In the genomic region with DNA sequence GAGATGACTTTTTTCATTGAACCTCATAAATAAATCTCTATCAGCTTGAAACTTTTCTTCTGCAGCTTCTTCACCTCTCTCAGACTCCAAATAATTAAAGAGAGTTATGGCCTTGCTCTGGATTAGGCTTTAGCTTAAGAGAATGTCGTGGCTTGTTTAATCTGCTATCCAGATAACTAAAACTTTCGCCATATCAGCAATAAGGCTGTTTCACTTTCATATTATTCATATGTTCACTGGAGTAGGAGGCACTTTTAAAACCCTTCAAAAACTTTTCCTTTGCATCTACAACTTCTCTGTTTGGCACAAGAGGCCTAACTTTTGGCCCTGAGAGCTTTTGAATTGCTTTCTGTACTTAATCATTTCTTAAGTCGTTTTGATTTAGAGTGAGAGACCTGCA, we compare ENCODE assay signal across 31 cellular contexts.
"Had no signal": no experiment of that assay in that cellular context is flagged by ENCODE, and none has a peak within 500 bp of the region (broad histone marks: within the 10 kb centered on the region; RNA-seq: fewer than 3 reads in every experiment).

No MANE protein-coding gene starts in this region.

- H3K4me3 ChIP-seq: neural progenitor cell, ovary, psoas muscle, skin epidermis, smooth muscle cell, spleen, suprapubic skin, testis, tibial artery, transverse colon, upper lobe of right lung, uterus had no signal

- H3K4me2 ChIP-seq: neural progenitor cell, smooth muscle cell had no signal

- H3K4me1 Mint-ChIP-seq: natural killer cell; nephron; neural progenitor cell; stimulated activated memory B cell treated with anti-CD40 and anti-IgM and Interleukin-4, amounts not matched to agents 10 μg/mL and 1 μg/mL and 100 μg/mL, for 72 hours; stimulated activated naive CD8-positive, alpha-beta T cell treated with anti-CD3 and anti-CD28 coated beads, Interleukin-15, amount 100 ng/mL, for 72 hours had no signal

- H3K27ac Mint-ChIP-seq: natural killer cell; nephron; neural progenitor cell; progenitor cell of endocrine pancreas; stimulated activated memory B cell treated with anti-CD40 and anti-IgM and Interleukin-4, amounts not matched to agents 10 μg/mL and 1 μg/mL and 100 μg/mL, for 72 hours; stimulated activated naive CD8-positive, alpha-beta T cell treated with anti-CD3 and anti-CD28 coated beads, Interleukin-15, amount 100 ng/mL, for 72 hours; type B pancreatic cell had no signal

- H3K9me3 Mint-ChIP-seq: nephron; neural progenitor cell; stimulated activated memory B cell treated with anti-CD40 and anti-IgM and Interleukin-4, amounts not matched to agents 10 μg/mL and 1 μg/mL and 100 μg/mL, for 72 hours; stimulated activated naive CD8-positive, alpha-beta T cell treated with anti-CD3 and anti-CD28 coated beads, Interleukin-15, amount 100 ng/mL, for 72 hours; type B pancreatic cell had no signal

- H3K9ac ChIP-seq: neural progenitor cell, parathyroid adenoma had no signal

- H3K4me1 ChIP-seq: neural progenitor cell, parathyroid adenoma, psoas muscle, spleen, suprapubic skin, testis, tibial artery, transverse colon, upper lobe of right lung, uterus had no signal

- H3K4me3 Mint-ChIP-seq: natural killer cell; nephron; neural progenitor cell; stimulated activated memory B cell treated with anti-CD40 and anti-IgM and Interleukin-4, amounts not matched to agents 10 μg/mL and 1 μg/mL and 100 μg/mL, for 72 hours; stimulated activated naive CD8-positive, alpha-beta T cell treated with anti-CD3 and anti-CD28 coated beads, Interleukin-15, amount 100 ng/mL, for 72 hours; type B pancreatic cell had no signal

- H3K36me3 ChIP-seq: neural progenitor cell, ovary, spleen, suprapubic skin, tibial artery, transverse colon, upper lobe of right lung, uterus had no signal

- DNase-seq: natural killer cell; occipital lobe; ovary; posterior cingulate gyrus; psoas muscle; right cardiac atrium; spleen; stimulated activated CD4-positive, alpha-beta T cell treated with anti-CD3 and anti-CD28 coated beads, Interleukin-12 subunit alpha, Interleukin-12 subunit beta, amount 100 ng/mL, for 4 hours; stimulated activated CD4-positive, alpha-beta T cell treated with anti-CD3 and anti-CD28 coated beads, Interleukin-1b, Interleukin-23, amount 100 ng/mL, for 48 hours; stimulated activated CD4-positive, alpha-beta T cell treated with anti-CD3 and anti-CD28 coated beads, Interleukin-4, amount 100 ng/mL, for 1 hour; stimulated activated CD4-positive, alpha-beta T cell treated with anti-CD3 and anti-CD28 coated beads, Interleukin-4, amount 100 ng/mL, for 4 hours; stimulated activated CD8-positive, alpha-beta memory T cell treated with anti-CD3 and anti-CD28 coated beads, Interleukin-4, amount 100 ng/mL, for 48 hours; stimulated activated naive CD4-positive, alpha-beta T cell; stimulated activated naive CD8-positive, alpha-beta T cell treated with anti-CD3 and anti-CD28 coated beads, Interleukin-15, amount 100 ng/mL, for 72 hours; stimulated activated naive CD8-positive, alpha-beta T cell treated with anti-CD3 and anti-CD28 coated beads, Interleukin-15, Interleukin-2, amounts not matched to agents 100 U/mL and 50 U/mL, for 24 hours; substantia nigra; testis; tibial artery; transverse colon; upper lobe of right lung; uterus had no signal

- H3K79me2 ChIP-seq: parathyroid adenoma had no signal

- ATAC-seq: natural killer cell; psoas muscle; right cardiac atrium; sciatic nerve; stimulated activated memory B cell treated with anti-CD40 and anti-IgM and Interleukin-4, amounts not matched to agents 10 μg/mL and 1 μg/mL and 100 μg/mL, for 72 hours; stimulated activated naive CD8-positive, alpha-beta T cell treated with anti-CD3 and anti-CD28 coated beads, Interleukin-15, amount 100 ng/mL, for 72 hours; stimulated activated naive CD8-positive, alpha-beta T cell treated with anti-CD3 and anti-CD28 coated beads, Interleukin-15, Interleukin-2, amounts not matched to agents 100 U/mL and 50 U/mL, for 24 hours; upper lobe of right lung had no signal

- H3K36me3 Mint-ChIP-seq: natural killer cell; neural progenitor cell; stimulated activated memory B cell treated with anti-CD40 and anti-IgM and Interleukin-4, amounts not matched to agents 10 μg/mL and 1 μg/mL and 100 μg/mL, for 72 hours; type B pancreatic cell had no signal

- H3K27me3 Mint-ChIP-seq: progenitor cell of endocrine pancreas; stimulated activated memory B cell treated with anti-CD40 and anti-IgM and Interleukin-4, amounts not matched to agents 10 μg/mL and 1 μg/mL and 100 μg/mL, for 72 hours; stimulated activated naive CD8-positive, alpha-beta T cell treated with anti-CD3 and anti-CD28 coated beads, Interleukin-15, amount 100 ng/mL, for 72 hours had no signal

- H3K27ac ChIP-seq: neural progenitor cell, ovary, parathyroid adenoma, psoas muscle, skin epidermis, spleen, suprapubic skin, testis, tibial artery, transverse colon, upper lobe of right lung, uterus had no signal

- H3K27me3 ChIP-seq: neural progenitor cell, ovary, spleen, suprapubic skin, testis, tibial artery, transverse colon, upper lobe of right lung, uterus had no signal

- H2AFZ ChIP-seq: neural progenitor cell, parathyroid adenoma had no signal

- H3K9me3 ChIP-seq: ovary, psoas muscle, spleen, suprapubic skin, testis, tibial artery, transverse colon, upper lobe of right lung, uterus had no signal
